ENCODE assay signal across 8 cellular contexts in genomic region chrX:101931494-101932248, GRCh38. TPM values are rescaled to one million over a fixed set of nuclear protein-coding genes. Genes with fewer than 3 reads are reported as not detected.
DNase-seq lines count a peak whose midpoint lies in the region; ATAC-seq and TF ChIP-seq lines count a peak whose summit lies in the region.

TSS of gene ZMAT1 (minus strand) at chrX:101932027. CDS start at chrX:101932008, 19 bp downstream.

- intact Hi-C loops in mucosa of descending colon (cut with DNase I, micrococcal nuclease): no loop called here

- no peaks in the 10 kb centered on the region for H3K9me3 ChIP-seq in mucosa of descending colon

- DNase-seq in COLO829 (ENCODE audit: low spot score) (peak; percentile 28), HS-5 (ENCODE audit: low read depth) (peak; percentile 75), NOMO-1 (lab: John Stamatoyannopoulos, UW; ENCODE audit: unreplicated experiment in 2 of 2) (peak; percentile 65 to 81), epithelial cell of prostate (ENCODE audit: low read depth, low spot score) (peak; percentile 10), mucosa of descending colon (peak; percentile 91 to 94 (median 94))
- peak; percentile 93 for DNase-seq in activated CD8-positive, alpha-beta memory T cell treated with anti-CD3 and anti-CD28 coated beads, Interleukin-2, amount 50 U/mL, for 4 hours
- DNase-seq in stimulated activated CD8-positive, alpha-beta memory T cell treated with anti-CD3 and anti-CD28 coated beads, Interleukin-4, amount 100 ng/mL, for 1 hour (ENCODE audit: low read depth in 2 of 2, low spot score in 1 of 2): peak; percentile 77 to 85

- ATAC-seq in GM19468 (IDR thresholded peaks at IDR 0.05; ENCODE audit: extremely low read depth, unreplicated experiment) (peak; percentile 65), mucosa of descending colon (peak; percentile 95)

- no peak for TF ChIP-seq CTCF in mucosa of descending colon (IDR thresholded peaks at IDR 0.05)

- peak within 1 kb of the TSS; percentile 38 for H3K4me3 ChIP-seq in mucosa of descending colon

- no peaks in the 10 kb centered on the region for H3K36me3 ChIP-seq in mucosa of descending colon (ENCODE audit: low read depth)

- no peak within 1 kb of the TSS for H3K27ac ChIP-seq in epithelial cell of prostate

- H3K4me1 ChIP-seq in mucosa of descending colon (ENCODE audit: low read depth): no peaks in the 10 kb centered on the region

RNA-seq across cellular contexts. Expression of gene ZMAT1, which starts in this region (rescaled TPM):
- total RNA-seq in mucosa of descending colon: 1 to 10 TPM; 2.6 to 5.0 (median 3.6) TPM

Comparison
In these comparisons a context has a peak if more than half of its experiments do, and no peak if none do; other contexts are left out.
1. DNase-seq: peak in every context shown above with its lines; median percentile 94 in mucosa of descending colon; 93 in activated CD8-positive, alpha-beta memory T cell treated with anti-CD3 and anti-CD28 coated beads, Interleukin-2, amount 50 U/mL, for 4 hours; 81 in stimulated activated CD8-positive, alpha-beta memory T cell treated with anti-CD3 and anti-CD28 coated beads, Interleukin-4, amount 100 ng/mL, for 1 hour; 75 in HS-5; 73 in NOMO-1; 28 in COLO829; 10 in epithelial cell of prostate.